In genomic region chr4:147003956-147004580, GRCh38 we compare ENCODE assay signal across 20 cellular contexts. TPM values are rescaled to one million over a fixed set of nuclear protein-coding genes. Genes with fewer than 3 reads are reported as not detected.
"Had no signal": no experiment of that assay in that cellular context is flagged by ENCODE, and none has a peak within 500 bp of the region (broad histone marks: within the 10 kb centered on the region; RNA-seq: fewer than 3 reads in every experiment).

No MANE protein-coding gene starts in this region.

- H3K4me1 ChIP-seq: spleen, vagina had no signal

- H3K4me3 ChIP-seq: spleen, thoracic aorta, vagina had no signal

- H3K9me3 ChIP-seq: spleen, thoracic aorta, vagina had no signal

- DNase-seq: activated CD4-positive, alpha-beta memory T cell treated with anti-CD3 and anti-CD28 coated beads, Interleukin-2, amount 10 ng/mL, durations not matched to agents 7 days and 5 days; activated CD4-positive, alpha-beta T cell treated with anti-CD3 and anti-CD28 coated beads for 4 hours; activated CD4-positive, CD25-positive, alpha-beta regulatory T cell; activated CD8-positive, alpha-beta memory T cell treated with anti-CD3 and anti-CD28 coated beads, Interleukin-2, amount 10 ng/mL, durations not matched to agents 7 days and 5 days; activated effector memory CD4-positive, alpha-beta T cell treated with anti-CD3 and anti-CD28 coated beads, Interleukin-2, amount 50 U/mL, for 16 hours; activated naive CD4-positive, alpha-beta T cell treated with anti-CD3 and anti-CD28 coated beads, Interleukin-2, amount 10 ng/mL, durations not matched to agents 7 days and 5 days; activated T-cell treated with anti-CD3 and anti-CD28 coated beads for 4 hours; effector CD8-positive, alpha-beta T cell; foreskin melanocyte; left ventricle myocardium superior; mammary epithelial cell; midbrain; natural killer cell; spleen; stimulated activated CD4-positive, alpha-beta T cell treated with anti-CD3 and anti-CD28 coated beads, Interleukin-4, amount 100 ng/mL, for 1 hour; stimulated activated naive CD4-positive, alpha-beta T cell; T1000 had no signal

- ATAC-seq: activated CD8-positive, alpha-beta memory T cell treated with anti-CD3 and anti-CD28 coated beads, Interleukin-2, amount 10 ng/mL, durations not matched to agents 7 days and 5 days; left ventricle myocardium superior; natural killer cell had no signal

- H3K36me3 ChIP-seq: spleen, thoracic aorta, vagina had no signal

- H3K27me3 ChIP-seq: spleen, vagina had no signal

- H3K27ac ChIP-seq: spleen, thoracic aorta, vagina had no signal

RNA-seq across cellular contexts. Expression of gene TTC29, which starts 58.4 kb away (rescaled TPM):
- polyA plus RNA-seq: esophagus, mammary epithelial cell had no signal
